Comparison of ENCODE assay signal across 22 cellular contexts in genomic region chr10:123742751-123743440, GRCh38.
"Had no signal": no experiment of that assay in that cellular context is flagged by ENCODE, and none has a peak within 500 bp of the region (broad histone marks: within the 10 kb centered on the region; RNA-seq: fewer than 3 reads in every experiment).

No MANE protein-coding gene starts in this region.

- ATAC-seq: activated CD4-positive, alpha-beta T cell treated with anti-CD3 and anti-CD28 coated beads for 36 hours; activated CD8-positive, alpha-beta memory T cell treated with anti-CD3 and anti-CD28 coated beads, Interleukin-2, amount 10 ng/mL, durations not matched to agents 7 days and 5 days; activated T-helper 17 cell treated with anti-CD3 and anti-CD28 coated beads, Interleukin-2, amount 50 U/mL, for 72 hours; effector memory CD8-positive, alpha-beta T cell; left cardiac atrium; naive thymus-derived CD8-positive, alpha-beta T cell; stimulated activated memory B cell treated with anti-CD40 and anti-IgM and Interleukin-4, amounts not matched to agents 10 μg/mL and 1 μg/mL and 100 μg/mL, for 72 hours; upper lobe of right lung had no signal

- H3K27ac ChIP-seq: cardiac muscle cell, esophagus squamous epithelium, lower lobe of right lung, neutrophil, parathyroid adenoma, right lobe of liver, testis, upper lobe of right lung had no signal

- DNase-seq: activated CD4-positive, alpha-beta T cell treated with anti-CD3 and anti-CD28 coated beads for 36 hours; activated CD4-positive, alpha-beta T cell treated with anti-CD3 and anti-CD28 coated beads, Interleukin-2, amount 50 U/mL, for 48 hours; activated CD8-positive, alpha-beta memory T cell treated with anti-CD3 and anti-CD28 coated beads, Interleukin-2, amount 10 ng/mL, durations not matched to agents 7 days and 5 days; activated naive CD4-positive, alpha-beta T cell; activated naive CD8-positive, alpha-beta T cell treated with anti-CD3 and anti-CD28 coated beads for 36 hours; activated T-cell treated with anti-CD3 and anti-CD28 coated beads, Interleukin-2, amount 50 U/mL, for 1 hour; dermis blood vessel endothelial cell; effector memory CD8-positive, alpha-beta T cell; esophagus squamous epithelium; left cardiac atrium; lower lobe of right lung; naive thymus-derived CD8-positive, alpha-beta T cell; right lobe of liver; small intestine; stimulated activated CD4-positive, alpha-beta T cell treated with anti-CD3 and anti-CD28 coated beads, Interleukin-4, amount 100 ng/mL, for 24 hours; testis; upper lobe of right lung had no signal

- H3K9me3 ChIP-seq: esophagus squamous epithelium, lower lobe of right lung, neutrophil, right lobe of liver, testis, upper lobe of right lung had no signal

- H3K36me3 ChIP-seq: cardiac muscle cell, esophagus squamous epithelium, lower lobe of right lung, neutrophil, right lobe of liver, upper lobe of right lung had no signal

- H3K4me3 ChIP-seq: cardiac muscle cell, esophagus squamous epithelium, lower lobe of right lung, right lobe of liver, testis, upper lobe of right lung had no signal

- H3K9ac ChIP-seq: parathyroid adenoma had no signal

- H3K27me3 ChIP-seq: neutrophil, right lobe of liver, testis, upper lobe of right lung had no signal

- H3K4me1 ChIP-seq: lower lobe of right lung, parathyroid adenoma, right lobe of liver, upper lobe of right lung had no signal
